9 cellular contexts compared by ENCODE assay signal in the genomic region with DNA sequence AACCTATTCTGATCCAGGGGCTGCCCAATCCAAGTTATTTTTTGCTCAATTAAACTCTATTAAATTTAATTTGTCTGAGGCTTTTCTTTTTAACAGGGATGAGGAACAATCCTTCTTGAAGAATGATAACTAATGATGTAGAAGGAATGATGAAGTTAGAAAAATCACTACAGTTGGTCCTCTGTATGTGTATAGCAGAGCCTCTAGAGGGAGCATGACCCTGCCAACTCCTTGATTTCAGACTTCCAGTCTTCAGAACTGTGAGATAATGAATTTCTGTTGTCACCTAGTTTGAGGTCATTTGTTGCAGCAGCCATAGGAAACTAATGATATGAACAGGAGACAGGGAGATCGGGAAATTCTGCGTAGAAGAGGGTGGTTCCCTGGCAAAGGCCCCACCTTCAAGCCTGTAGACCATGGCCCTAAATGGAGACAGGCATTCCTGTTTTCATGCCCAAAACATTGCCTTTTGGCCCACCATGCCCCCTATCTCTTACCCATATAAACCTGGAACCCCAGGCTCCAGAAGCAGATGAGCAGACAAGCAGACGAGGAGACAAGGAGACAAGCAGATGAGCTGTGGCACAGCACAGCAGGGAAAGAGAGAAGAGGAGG. TPM values are rescaled to one million over a fixed set of nuclear protein-coding genes. Genes with fewer than 3 reads are reported as not detected.
DNase-seq lines count a peak whose midpoint lies in the region; ATAC-seq and TF ChIP-seq lines count a peak whose summit lies in the region.
"Had no signal": no experiment of that assay in that cellular context is flagged by ENCODE, and none has a peak within 500 bp of the region (broad histone marks: within the 10 kb centered on the region; RNA-seq: fewer than 3 reads in every experiment).

No MANE protein-coding gene starts in this region.

- TF ChIP-seq CTCF in CD14-positive monocyte (IDR thresholded peaks at IDR 0.05) = peak; percentile 54

- H3K4me1 Mint-ChIP-seq in CD14-positive monocyte = no peaks in the 10 kb centered on the region
- H3K4me1 Mint-ChIP-seq in activated naive CD8-positive, alpha-beta T cell treated with anti-CD3 and anti-CD28 coated beads for 36 hours = no peaks in the 10 kb centered on the region
- no peaks in the 10 kb centered on the region for H3K4me1 Mint-ChIP-seq in activated CD4-positive, alpha-beta memory T cell treated with anti-CD3 and anti-CD28 coated beads for 36 hours (ENCODE audit: low read depth)

- no peak overlapping the region for H3K27ac Mint-ChIP-seq in CD14-positive monocyte
- H3K27ac Mint-ChIP-seq in activated naive CD8-positive, alpha-beta T cell treated with anti-CD3 and anti-CD28 coated beads for 36 hours = no peak overlapping the region
- no peak overlapping the region for H3K27ac Mint-ChIP-seq in activated CD4-positive, alpha-beta memory T cell treated with anti-CD3 and anti-CD28 coated beads for 36 hours

- DNase-seq in CD14-positive monocyte (ENCODE audit: low spot score) (no peak), SW480 (ENCODE audit: low spot score) (peak; percentile 24), left kidney (ENCODE audit: low read depth, low spot score) (peak; percentile 17), NCI-H1092 treated with DMSO at 0.1 percent for 48 hours (lab: John Stamatoyannopoulos, UW) (no peak)
- no peak for DNase-seq in activated naive CD8-positive, alpha-beta T cell treated with anti-CD3 and anti-CD28 coated beads for 36 hours
- no peak for DNase-seq in activated CD4-positive, alpha-beta memory T cell treated with anti-CD3 and anti-CD28 coated beads for 36 hours
- DNase-seq: stimulated activated CD4-positive, alpha-beta T cell treated with anti-CD3 and anti-CD28 coated beads, Interleukin-4, amount 100 ng/mL, for 4 hours had no signal

- ATAC-seq in GM21529 (IDR thresholded peaks at IDR 0.05; ENCODE audit: unreplicated experiment) = peak; percentile 56
- ATAC-seq in GM21515 (IDR thresholded peaks at IDR 0.05; ENCODE audit: unreplicated experiment) = no peak

- intact Hi-C loops in CD14-positive monocyte (cut with micrococcal nuclease) = loop anchor here in 1 of 2 donors (10.0 kb wide), 1 partner anchor 70 kb away; no protein-coding TSS in a partner anchor
- intact Hi-C loops in activated CD4-positive, alpha-beta memory T cell treated with anti-CD3 and anti-CD28 coated beads for 36 hours (cut with micrococcal nuclease) = no loop called here

- no peaks in the 10 kb centered on the region for H3K36me3 Mint-ChIP-seq in CD14-positive monocyte
- no peaks in the 10 kb centered on the region for H3K36me3 Mint-ChIP-seq in activated naive CD8-positive, alpha-beta T cell treated with anti-CD3 and anti-CD28 coated beads for 36 hours
- H3K36me3 Mint-ChIP-seq in activated CD4-positive, alpha-beta memory T cell treated with anti-CD3 and anti-CD28 coated beads for 36 hours = no peaks in the 10 kb centered on the region

- peaks cover 2 to 9% (median 3%) of the 10 kb centered on the region in 3 donors for H3K27me3 Mint-ChIP-seq in CD14-positive monocyte (ENCODE audit: low read depth in 3 of 3)
- H3K27me3 Mint-ChIP-seq in activated naive CD8-positive, alpha-beta T cell treated with anti-CD3 and anti-CD28 coated beads for 36 hours = no peaks in the 10 kb centered on the region
- H3K27me3 Mint-ChIP-seq in activated CD4-positive, alpha-beta memory T cell treated with anti-CD3 and anti-CD28 coated beads for 36 hours = peaks cover 1% of the 10 kb centered on the region

- POLR2A ChIA-PET in activated CD4-positive, alpha-beta memory T cell treated with anti-CD3 and anti-CD28 coated beads for 36 hours (lab: Charles Lee) = no interaction called here

- no peak overlapping the region for H3K4me3 Mint-ChIP-seq in CD14-positive monocyte
- no peak overlapping the region for H3K4me3 Mint-ChIP-seq in activated naive CD8-positive, alpha-beta T cell treated with anti-CD3 and anti-CD28 coated beads for 36 hours
- no peak overlapping the region for H3K4me3 Mint-ChIP-seq in activated CD4-positive, alpha-beta memory T cell treated with anti-CD3 and anti-CD28 coated beads for 36 hours

- peaks cover 2 to 8% (median 5%) of the 10 kb centered on the region in 7 donors for H3K9me3 Mint-ChIP-seq in CD14-positive monocyte
- H3K9me3 Mint-ChIP-seq in activated naive CD8-positive, alpha-beta T cell treated with anti-CD3 and anti-CD28 coated beads for 36 hours = no peaks in the 10 kb centered on the region
- H3K9me3 Mint-ChIP-seq in activated CD4-positive, alpha-beta memory T cell treated with anti-CD3 and anti-CD28 coated beads for 36 hours = no peaks in the 10 kb centered on the region

- CTCF ChIA-PET in activated CD4-positive, alpha-beta memory T cell treated with anti-CD3 and anti-CD28 coated beads for 36 hours (lab: Charles Lee) = interaction anchor here (0.7 to 1.3 kb wide), 4 partner anchors 29 to 181 kb away, joined by 3 read pairs; no protein-coding TSS in a partner anchor

RNA-seq across cellular contexts. Expression of gene QSER1, which starts 7.7 kb away (rescaled TPM):
- 1 to 10 TPM; 1.1 to 2.5 TPM for polyA plus RNA-seq in CD14-positive monocyte
- 10 to 100 TPM; 11.7 to 14.8 TPM for total RNA-seq in activated naive CD8-positive, alpha-beta T cell treated with anti-CD3 and anti-CD28 coated beads for 36 hours
- total RNA-seq in activated CD4-positive, alpha-beta memory T cell treated with anti-CD3 and anti-CD28 coated beads for 36 hours = 10 to 100 TPM in 1 of 2 experiments, 1 to 10 TPM in 1; 8.3 to 10.9 TPM

RNA-seq across cellular contexts. Expression of gene PRRG4, which starts 55.1 kb away (rescaled TPM):
- polyA plus RNA-seq in CD14-positive monocyte = 1 to 10 TPM; 8.7 to 9.9 TPM
- total RNA-seq in activated naive CD8-positive, alpha-beta T cell treated with anti-CD3 and anti-CD28 coated beads for 36 hours = under 1 TPM; 0.87 to 0.90 TPM
- total RNA-seq in activated CD4-positive, alpha-beta memory T cell treated with anti-CD3 and anti-CD28 coated beads for 36 hours = under 1 TPM; 0.24 to 0.43 TPM

Comparison
In these comparisons a context has a peak if more than half of its experiments do, and no peak if none do; other contexts are left out.
1. DNase-seq: peak in SW480 (single experiment) and left kidney (single experiment); none in CD14-positive monocyte (single experiment), NCI-H1092 treated with DMSO at 0.1 percent for 48 hours (single experiment), activated naive CD8-positive, alpha-beta T cell treated with anti-CD3 and anti-CD28 coated beads for 36 hours (single experiment) and activated CD4-positive, alpha-beta memory T cell treated with anti-CD3 and anti-CD28 coated beads for 36 hours (single experiment).